In genomic region chr3:42014443-42014945, GRCh38 we compare ENCODE assay signal across 8 cellular contexts. TPM values are rescaled to one million over a fixed set of nuclear protein-coding genes. Genes with fewer than 3 reads are reported as not detected.
A peak's percentile ranks its signal among the peaks of the same experiment; 100 is the strongest.
DNase-seq lines count a peak whose midpoint lies in the region; ATAC-seq and TF ChIP-seq lines count a peak whose summit lies in the region.

No MANE protein-coding gene starts in this region.

- H3K9me3 ChIP-seq in OCI-LY7 (ENCODE audit: low read length) = no peaks in the 10 kb centered on the region

- peak overlapping the region; percentile 79 for H3K4me3 Mint-ChIP-seq in activated CD8-positive, alpha-beta memory T cell treated with anti-CD3 and anti-CD28 coated beads, Interleukin-2, amount 10 ng/mL, durations not matched to agents 7 days and 5 days
- H3K4me3 Mint-ChIP-seq in dendritic cell treated with granulocyte-macrophage colony-stimulating factor and Interleukin-4, amounts not matched to agents 40 ng/mL and 50 ng/mL, for 4 days = peak overlapping the region; percentile 84
- H3K4me3 Mint-ChIP-seq in mesothelial cell of epicardium = peak overlapping the region; percentile 86

- ATAC-seq in activated CD8-positive, alpha-beta memory T cell treated with anti-CD3 and anti-CD28 coated beads, Interleukin-2, amount 10 ng/mL, durations not matched to agents 7 days and 5 days = no peak
- no peak for ATAC-seq in GM21381 (IDR thresholded peaks at IDR 0.05; ENCODE audit: unreplicated experiment)
- no peak for ATAC-seq in GM19351 (IDR thresholded peaks at IDR 0.05; ENCODE audit: unreplicated experiment)

- 0 out of 2 replicates have a peak overlapping the region, but pooled peaks have one; percentile 0 for H2AFZ ChIP-seq in OCI-LY7 (ENCODE audit: low read length)

- peak overlapping the region; percentile 83 for H3K27ac Mint-ChIP-seq in activated CD8-positive, alpha-beta memory T cell treated with anti-CD3 and anti-CD28 coated beads, Interleukin-2, amount 10 ng/mL, durations not matched to agents 7 days and 5 days
- H3K27ac Mint-ChIP-seq in dendritic cell treated with granulocyte-macrophage colony-stimulating factor and Interleukin-4, amounts not matched to agents 40 ng/mL and 50 ng/mL, for 4 days = peak overlapping the region; percentile 100
- H3K27ac Mint-ChIP-seq in mesothelial cell of epicardium = peak overlapping the region; percentile 82

- H3K79me2 ChIP-seq in OCI-LY7 (ENCODE audit: insufficient read depth, low read depth, low read length) = peaks cover 57% of the 10 kb centered on the region

- H3K4me2 ChIP-seq in OCI-LY7 (ENCODE audit: low read length) = peak overlapping the region; percentile 93

- TF ChIP-seq CTCF in OCI-LY7 (conservative IDR thresholded peaks at IDR 0.05; ENCODE audit: low read length) (no peak), mesothelial cell of epicardium (IDR thresholded peaks at IDR 0.05; ENCODE audit: unreplicated experiment) (no peak)

- DNase-seq in activated CD8-positive, alpha-beta memory T cell treated with anti-CD3 and anti-CD28 coated beads, Interleukin-2, amount 10 ng/mL, durations not matched to agents 7 days and 5 days = peak; percentile 47
- no peak for DNase-seq in activated CD8-positive, alpha-beta memory T cell treated with anti-CD3 and anti-CD28 coated beads, Interleukin-2, amount 50 U/mL, for 48 hours
- DNase-seq in OCI-LY7 (ENCODE audit: low spot score) = peak; percentile 82
- no peak for DNase-seq in mesothelial cell of epicardium (ENCODE audit: low spot score in 2 of 2, unreplicated experiment in 2 of 2)
- no peak for DNase-seq in cortex of kidney (lab: John Stamatoyannopoulos, UW)

- no peaks in the 10 kb centered on the region for H3K9me2 ChIP-seq in OCI-LY7 (ENCODE audit: insufficient read depth, low read length)

- H3K27ac ChIP-seq in OCI-LY7 (ENCODE audit: low read depth, low read length, poor library complexity, severe bottlenecking) = peak overlapping the region; percentile 86

- peaks cover 34% of the 10 kb centered on the region for H4K20me1 ChIP-seq in OCI-LY7 (ENCODE audit: insufficient read depth, low read length)

- no TSS peak for BruUV-seq in OCI-LY7 (replicated peaks; lab: Mats Ljungman, UMichigan)

- H3K9me3 Mint-ChIP-seq in activated CD8-positive, alpha-beta memory T cell treated with anti-CD3 and anti-CD28 coated beads, Interleukin-2, amount 10 ng/mL, durations not matched to agents 7 days and 5 days (ENCODE audit: low read depth) = no peaks in the 10 kb centered on the region
- H3K9me3 Mint-ChIP-seq in dendritic cell treated with granulocyte-macrophage colony-stimulating factor and Interleukin-4, amounts not matched to agents 40 ng/mL and 50 ng/mL, for 4 days = no peaks in the 10 kb centered on the region
- no peaks in the 10 kb centered on the region for H3K9me3 Mint-ChIP-seq in mesothelial cell of epicardium

- H3K4me1 ChIP-seq in OCI-LY7 (ENCODE audit: insufficient read depth, low read length, poor library complexity, severe bottlenecking) = peaks cover 62% of the 10 kb centered on the region

- H3K36me3 Mint-ChIP-seq in activated CD8-positive, alpha-beta memory T cell treated with anti-CD3 and anti-CD28 coated beads, Interleukin-2, amount 10 ng/mL, durations not matched to agents 7 days and 5 days = no peaks in the 10 kb centered on the region
- H3K36me3 Mint-ChIP-seq in dendritic cell treated with granulocyte-macrophage colony-stimulating factor and Interleukin-4, amounts not matched to agents 40 ng/mL and 50 ng/mL, for 4 days (ENCODE audit: low read depth) = peaks cover 7% of the 10 kb centered on the region
- no peaks in the 10 kb centered on the region for H3K36me3 Mint-ChIP-seq in mesothelial cell of epicardium

- POLR2A ChIA-PET in OCI-LY7 (lab: Charles Lee) = interaction anchor here (0.7 to 2.7 kb wide), 14 partner anchors 11 to 193 kb away, joined by 3 to 30 read pairs (median 5); no protein-coding TSS in a partner anchor

- peaks cover 48% of the 10 kb centered on the region for H3K36me3 ChIP-seq in OCI-LY7 (ENCODE audit: insufficient read depth, low read length)

- intact Hi-C loops in OCI-LY7 (cut with micrococcal nuclease; ENCODE audit: unreplicated experiment) = loop anchor here (1.0 to 10.0 kb wide), 4 partner anchors 52 to 580 kb away; partner anchors contain the start of genes SS18L2 and ULK4
- intact Hi-C loops in dendritic cell treated with granulocyte-macrophage colony-stimulating factor and Interleukin-4, amounts not matched to agents 40 ng/mL and 50 ng/mL, for 4 days (cut with micrococcal nuclease) = loop anchor here (5.0 kb wide), 1 partner anchor 83 kb away; no protein-coding TSS in a partner anchor

- CTCF ChIA-PET in activated CD8-positive, alpha-beta memory T cell treated with anti-CD3 and anti-CD28 coated beads, Interleukin-2, amount 10 ng/mL, durations not matched to agents 7 days and 5 days (lab: Charles Lee) = interaction anchor here (0.7 to 1.7 kb wide), 5 partner anchors 10 to 176 kb away, joined by 3 to 9 read pairs (median 3); no protein-coding TSS in a partner anchor
- CTCF ChIA-PET in OCI-LY7 (lab: Charles Lee; ENCODE audit: unreplicated experiment) = no interaction called here

- H3K27me3 Mint-ChIP-seq in activated CD8-positive, alpha-beta memory T cell treated with anti-CD3 and anti-CD28 coated beads, Interleukin-2, amount 10 ng/mL, durations not matched to agents 7 days and 5 days = no peaks in the 10 kb centered on the region
- H3K27me3 Mint-ChIP-seq in dendritic cell treated with granulocyte-macrophage colony-stimulating factor and Interleukin-4, amounts not matched to agents 40 ng/mL and 50 ng/mL, for 4 days = no peaks in the 10 kb centered on the region
- no peaks in the 10 kb centered on the region for H3K27me3 Mint-ChIP-seq in mesothelial cell of epicardium (ENCODE audit: low read depth)

- peak overlapping the region; percentile 94 for H3K4me3 ChIP-seq in OCI-LY7 (ENCODE audit: low read depth, low read length, poor library complexity, severe bottlenecking)

- H3K4me1 Mint-ChIP-seq in activated CD8-positive, alpha-beta memory T cell treated with anti-CD3 and anti-CD28 coated beads, Interleukin-2, amount 10 ng/mL, durations not matched to agents 7 days and 5 days = peaks cover 35% of the 10 kb centered on the region
- H3K4me1 Mint-ChIP-seq in dendritic cell treated with granulocyte-macrophage colony-stimulating factor and Interleukin-4, amounts not matched to agents 40 ng/mL and 50 ng/mL, for 4 days (ENCODE audit: low read depth) = peaks cover 64% of the 10 kb centered on the region
- peaks cover 32% of the 10 kb centered on the region for H3K4me1 Mint-ChIP-seq in mesothelial cell of epicardium

RNA-seq across cellular contexts. Expression of gene ULK4, which starts 52.6 kb away (rescaled TPM):
- 10 to 100 TPM in 1 of 2 experiments, 1 to 10 TPM in 1; 9.5 to 13.3 TPM for total RNA-seq in activated CD8-positive, alpha-beta memory T cell treated with anti-CD3 and anti-CD28 coated beads, Interleukin-2, amount 10 ng/mL, durations not matched to agents 7 days and 5 days
- 21.0 and 39.3 TPM in 2 replicates for total RNA-seq in OCI-LY7 (2014; rRNA removed; shearing (Covaris generic))
- total RNA-seq in OCI-LY7 (2022) (17.6 and 18.9 TPM in 2 replicates), mesothelial cell of epicardium (10.0 to 11.7 TPM (median 10.7 TPM) in 3 replicates)

Comparison
In these comparisons a context has a peak if more than half of its experiments do, and no peak if none do; other contexts are left out.
1. DNase-seq: peak in activated CD8-positive, alpha-beta memory T cell treated with anti-CD3 and anti-CD28 coated beads, Interleukin-2, amount 10 ng/mL, durations not matched to agents 7 days and 5 days (single experiment) and OCI-LY7 (single experiment); none in activated CD8-positive, alpha-beta memory T cell treated with anti-CD3 and anti-CD28 coated beads, Interleukin-2, amount 50 U/mL, for 48 hours (single experiment), mesothelial cell of epicardium (0 of 2) and cortex of kidney (single experiment).
2. Peak in every context shown above with its lines, with median percentiles within 50 percentile points of each other: H3K27ac Mint-ChIP-seq and H3K4me3 Mint-ChIP-seq.